In genomic region chr21:19913995-19914394, GRCh38 we compare ENCODE assay signal across 18 cellular contexts.
DNase-seq lines count a peak whose midpoint lies in the region; ATAC-seq and TF ChIP-seq lines count a peak whose summit lies in the region.
"Had no signal": no experiment of that assay in that cellular context is flagged by ENCODE, and none has a peak within 500 bp of the region (broad histone marks: within the 10 kb centered on the region; RNA-seq: fewer than 3 reads in every experiment).

No MANE protein-coding gene starts in this region.

- no peaks in the 10 kb centered on the region for H3K9me3 ChIP-seq in right cardiac atrium (ENCODE audit: control insufficient read depth, low read length)
- H3K9me3 ChIP-seq in SU-DHL-6 (ENCODE audit: insufficient read depth, low read length): 0 out of 2 replicates have a peak, but pooled peaks cover 3% of the 10 kb centered on the region
- H3K9me3 ChIP-seq: BLaER1, Caco-2 had no signal

- intact Hi-C loops in right cardiac atrium (cut with DNase I) (no loop called here), Right ventricle myocardium inferior (cut with DNase I) (no loop called here)

- H3K4me1 ChIP-seq in right cardiac atrium (ENCODE audit: control insufficient read depth, insufficient read depth, low read length): no peaks in the 10 kb centered on the region
- H3K4me1 ChIP-seq: Caco-2 had no signal

- H3K4me3 ChIP-seq in right cardiac atrium (ENCODE audit: low read length) (no peak overlapping the region), SU-DHL-6 (ENCODE audit: insufficient read depth, low read length, poor library complexity, severe bottlenecking) (no peak overlapping the region)
- H3K4me3 ChIP-seq: BLaER1 had no signal

- no peaks in the 10 kb centered on the region for H4K20me1 ChIP-seq in SU-DHL-6 (ENCODE audit: low read depth, low read length)
- H4K20me1 ChIP-seq: BLaER1 had no signal

- DNase-seq in NCI-H146 (lab: John Stamatoyannopoulos, UW) (peak; percentile 0), NCI-H146 treated with DMSO at 0.1 percent for 48 hours (lab: John Stamatoyannopoulos, UW; ENCODE audit: unreplicated experiment) (no peak), right cardiac atrium (peak in 2 of 3 donors; percentile 35 to 36), Right ventricle myocardium inferior (ENCODE audit: missing footprints) (no peak), mesenteric fat pad (ENCODE audit: low spot score) (peak; percentile 45), mucosa of gallbladder (ENCODE audit: low spot score) (no peak)
- DNase-seq: Caco-2; CD4-positive, CD25-positive, alpha-beta regulatory T cell; CD8-positive, alpha-beta T cell; DMS153; DND-41; H7; HCEC 1CT had no signal

- H3K4me2 ChIP-seq in SU-DHL-6 (ENCODE audit: low read depth, low read length, poor library complexity, severe bottlenecking): no peak overlapping the region
- H3K4me2 ChIP-seq: BLaER1 had no signal

- 13% methylated on average over 5 of the region's 5 CpGs for whole genome bisulfite sequencing in right cardiac atrium

- no peaks in the 10 kb centered on the region for H3K9me2 ChIP-seq in SU-DHL-6 (replicated peaks; ENCODE audit: insufficient read depth, low read length)

- no peaks in the 10 kb centered on the region for H3F3A ChIP-seq in SU-DHL-6 (ENCODE audit: insufficient read depth)

- peak in 1 of 2 donors; percentile 84 for ATAC-seq in right cardiac atrium
- no peak for ATAC-seq in Right ventricle myocardium inferior
- ATAC-seq in HG03280 (IDR thresholded peaks at IDR 0.05; ENCODE audit: unreplicated experiment): no peak
- ATAC-seq: CD8-positive, alpha-beta T cell had no signal

- H2AFZ ChIP-seq in SU-DHL-6 (ENCODE audit: low read depth, low read length, severe bottlenecking): peak overlapping the region; percentile 40

- no peaks in the 10 kb centered on the region for H3K27me3 ChIP-seq in right cardiac atrium (ENCODE audit: control insufficient read depth, insufficient read depth)
- H3K27me3 ChIP-seq in SU-DHL-6 (ENCODE audit: low read length): no peaks in the 10 kb centered on the region
- H3K27me3 ChIP-seq: BLaER1 had no signal

- H3K27ac ChIP-seq in right cardiac atrium (ENCODE audit: low read length) (no peak overlapping the region), SU-DHL-6 (ENCODE audit: low read depth, low read length) (no peak overlapping the region)
- H3K27ac ChIP-seq: 22Rv1, BLaER1, C4-2B had no signal

- H3K79me2 ChIP-seq in SU-DHL-6 (ENCODE audit: insufficient read depth, low read length): no peaks in the 10 kb centered on the region

- TF ChIP-seq CTCF in SU-DHL-6 (IDR thresholded peaks at IDR 0.05; ENCODE audit: insufficient read depth, low read length, poor library complexity, severe bottlenecking): no peak

- no peak overlapping the region for H3K9ac ChIP-seq in SU-DHL-6 (ENCODE audit: low read length)
- H3K9ac ChIP-seq: BLaER1 had no signal

- H3K36me3 ChIP-seq in SU-DHL-6 (ENCODE audit: low read length): no peaks in the 10 kb centered on the region
- H3K36me3 ChIP-seq: BLaER1 had no signal

Comparison
In these comparisons a context has a peak if more than half of its experiments do, and no peak if none do; other contexts are left out.
1. DNase-seq: peak in NCI-H146 (single experiment), right cardiac atrium (2 of 3) and mesenteric fat pad (single experiment); none in NCI-H146 treated with DMSO at 0.1 percent for 48 hours (single experiment), Right ventricle myocardium inferior (single experiment) and mucosa of gallbladder (single experiment).